In genomic region chr2:44087037-44087713, GRCh38 we compare ENCODE assay signal across 8 cellular contexts.
A peak's percentile ranks its signal among the peaks of the same experiment; 100 is the strongest.
DNase-seq lines count a peak whose midpoint lies in the region; ATAC-seq and TF ChIP-seq lines count a peak whose summit lies in the region.

No MANE protein-coding gene starts in this region.

- peak overlapping the region; percentile 86 for H3K27ac Mint-ChIP-seq in activated T-helper 2 cell treated with anti-CD3 and anti-CD28 coated beads, Interferon-gamma antibody, Interleukin-2, Interleukin-4, amounts not matched to agents 10 μg/mL and 5 μg/mL and 100 μg/mL, durations not matched to agents 14 hours and 24 hours and 36 hours
- H3K27ac Mint-ChIP-seq in natural killer cell: peak overlapping the region; percentile 91
- peak overlapping the region; percentile 83 for H3K27ac Mint-ChIP-seq in stimulated activated memory B cell treated with anti-CD40 and anti-IgM and Interleukin-4, amounts not matched to agents 10 μg/mL and 1 μg/mL and 100 μg/mL, for 72 hours

- TF ChIP-seq CTCF in natural killer cell (IDR thresholded peaks at IDR 0.05): peak; percentile 93

- no peaks in the 10 kb centered on the region for H3K36me3 Mint-ChIP-seq in activated T-helper 2 cell treated with anti-CD3 and anti-CD28 coated beads, Interferon-gamma antibody, Interleukin-2, Interleukin-4, amounts not matched to agents 10 μg/mL and 5 μg/mL and 100 μg/mL, durations not matched to agents 14 hours and 24 hours and 36 hours (ENCODE audit: low read depth)
- no peaks in the 10 kb centered on the region for H3K36me3 Mint-ChIP-seq in natural killer cell
- H3K36me3 Mint-ChIP-seq in stimulated activated memory B cell treated with anti-CD40 and anti-IgM and Interleukin-4, amounts not matched to agents 10 μg/mL and 1 μg/mL and 100 μg/mL, for 72 hours: no peaks in the 10 kb centered on the region

- H3K4me1 Mint-ChIP-seq in activated T-helper 2 cell treated with anti-CD3 and anti-CD28 coated beads, Interferon-gamma antibody, Interleukin-2, Interleukin-4, amounts not matched to agents 10 μg/mL and 5 μg/mL and 100 μg/mL, durations not matched to agents 14 hours and 24 hours and 36 hours (ENCODE audit: low read depth): peaks cover 25% of the 10 kb centered on the region
- H3K4me1 Mint-ChIP-seq in natural killer cell: peaks cover 20 to 25% of the 10 kb centered on the region in 2 donors
- peaks cover 23% of the 10 kb centered on the region for H3K4me1 Mint-ChIP-seq in stimulated activated memory B cell treated with anti-CD40 and anti-IgM and Interleukin-4, amounts not matched to agents 10 μg/mL and 1 μg/mL and 100 μg/mL, for 72 hours

- H3K9me3 Mint-ChIP-seq in activated T-helper 2 cell treated with anti-CD3 and anti-CD28 coated beads, Interferon-gamma antibody, Interleukin-2, Interleukin-4, amounts not matched to agents 10 μg/mL and 5 μg/mL and 100 μg/mL, durations not matched to agents 14 hours and 24 hours and 36 hours: no peaks in the 10 kb centered on the region
- no peaks in the 10 kb centered on the region for H3K9me3 Mint-ChIP-seq in natural killer cell
- H3K9me3 Mint-ChIP-seq in stimulated activated memory B cell treated with anti-CD40 and anti-IgM and Interleukin-4, amounts not matched to agents 10 μg/mL and 1 μg/mL and 100 μg/mL, for 72 hours: no peaks in the 10 kb centered on the region

- H3K4me3 Mint-ChIP-seq in activated T-helper 2 cell treated with anti-CD3 and anti-CD28 coated beads, Interferon-gamma antibody, Interleukin-2, Interleukin-4, amounts not matched to agents 10 μg/mL and 5 μg/mL and 100 μg/mL, durations not matched to agents 14 hours and 24 hours and 36 hours (ENCODE audit: low read depth): peak overlapping the region; percentile 74
- H3K4me3 Mint-ChIP-seq in natural killer cell: peak overlapping the region; percentile 88
- H3K4me3 Mint-ChIP-seq in stimulated activated memory B cell treated with anti-CD40 and anti-IgM and Interleukin-4, amounts not matched to agents 10 μg/mL and 1 μg/mL and 100 μg/mL, for 72 hours: peak overlapping the region; percentile 76

- intact Hi-C loops in activated T-helper 2 cell treated with anti-CD3 and anti-CD28 coated beads, Interferon-gamma antibody, Interleukin-2, Interleukin-4, amounts not matched to agents 10 μg/mL and 5 μg/mL and 100 μg/mL, durations not matched to agents 14 hours and 24 hours and 36 hours (cut with micrococcal nuclease): loop anchor here (1.0 to 5.0 kb wide), 8 partner anchors 34 to 870 kb away; partner anchors contain the start of genes CAMKMT, PPM1B and PREPL
- intact Hi-C loops in natural killer cell (cut with micrococcal nuclease): loop anchor here (1.0 to 5.0 kb wide), 7 partner anchors 80 to 870 kb away; partner anchors contain the start of genes CAMKMT, PPM1B and PREPL

- DNase-seq in DMS 273 (lab: John Stamatoyannopoulos, UW; ENCODE audit: unreplicated experiment) (peak; percentile 93), LHCN-M2 (ENCODE audit: low read depth) (peak; percentile 68), RPMI7951 (ENCODE audit: low read depth) (peak; percentile 74), fibroblast of peridontal ligament (ENCODE audit: extremely low read depth) (peak; percentile 84), natural killer cell (peak; percentile 85)
- peak; percentile 74 for DNase-seq in activated T-helper 2 cell treated with anti-CD3 and anti-CD28 coated beads, Interferon-gamma antibody, Interleukin-2, Interleukin-4, amounts not matched to agents 10 μg/mL and 5 μg/mL and 100 μg/mL, durations not matched to agents 14 hours and 24 hours and 36 hours (ENCODE audit: low spot score)

- no peaks in the 10 kb centered on the region for H3K27me3 Mint-ChIP-seq in activated T-helper 2 cell treated with anti-CD3 and anti-CD28 coated beads, Interferon-gamma antibody, Interleukin-2, Interleukin-4, amounts not matched to agents 10 μg/mL and 5 μg/mL and 100 μg/mL, durations not matched to agents 14 hours and 24 hours and 36 hours (ENCODE audit: low read depth)
- H3K27me3 Mint-ChIP-seq in natural killer cell (ENCODE audit: low read depth in 2 of 2): no peaks in the 10 kb centered on the region
- H3K27me3 Mint-ChIP-seq in stimulated activated memory B cell treated with anti-CD40 and anti-IgM and Interleukin-4, amounts not matched to agents 10 μg/mL and 1 μg/mL and 100 μg/mL, for 72 hours: no peaks in the 10 kb centered on the region

- ATAC-seq in GM21619 (IDR thresholded peaks at IDR 0.05; ENCODE audit: unreplicated experiment): peak; percentile 69
- ATAC-seq in natural killer cell: peak; percentile 95 to 98 (median 95)
- ATAC-seq in stimulated activated memory B cell treated with anti-CD40 and anti-IgM and Interleukin-4, amounts not matched to agents 10 μg/mL and 1 μg/mL and 100 μg/mL, for 72 hours: peak; percentile 87

Comparison
In these comparisons a context has a peak if more than half of its experiments do, and no peak if none do; other contexts are left out.
1. Peak in every context shown above with its lines: DNase-seq and ATAC-seq.